ENCODE assay signal across 8 cellular contexts in the genomic region with DNA sequence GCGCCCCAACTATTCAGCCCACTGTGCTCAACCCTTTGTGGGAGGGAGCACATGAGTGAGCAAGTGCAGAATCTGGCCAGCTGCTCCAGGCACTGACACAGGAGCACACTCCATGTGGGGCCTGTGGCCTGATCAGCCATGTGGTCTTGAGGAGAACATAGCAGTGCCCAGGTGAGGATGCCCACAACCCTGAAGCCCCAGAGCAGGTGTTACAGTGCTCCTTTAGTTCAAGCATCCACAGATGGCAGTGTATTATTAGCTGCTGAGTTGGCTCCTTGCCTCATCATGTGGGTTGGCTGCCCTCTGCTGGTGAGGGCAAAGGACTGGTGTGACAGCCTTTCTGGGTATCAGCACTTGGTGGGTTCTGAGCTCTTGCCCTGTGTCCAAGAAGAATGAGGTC.
DNase-seq lines count a peak whose midpoint lies in the region; ATAC-seq and TF ChIP-seq lines count a peak whose summit lies in the region.

No MANE protein-coding gene starts in this region.

- H3K4me3 ChIP-seq in BJ (ENCODE audit: low read depth, low read length): no peak overlapping the region

- TF ChIP-seq CTCF in BJ (IDR thresholded peaks at IDR 0.05; ENCODE audit: insufficient read depth, low read depth, low read length) (peak; percentile 33), GM12872 (IDR thresholded peaks at IDR 0.05; ENCODE audit: insufficient read depth, low read depth, low read length) (peak; percentile 71)

- H3K36me3 ChIP-seq in BJ (ENCODE audit: control insufficient read depth, insufficient read depth, low read length): no peaks in the 10 kb centered on the region

- POLR2A ChIA-PET in BJ (lab: Charles Lee): no interaction called here

- CTCF ChIA-PET in BJ (lab: Yijun Ruan, JAX): no interaction called here

- no peaks in the 10 kb centered on the region for H3K27me3 ChIP-seq in BJ (ENCODE audit: control insufficient read depth, insufficient read depth, low read length)

- DNase-seq in BJ (ENCODE audit: low read depth): no peak
- peak; percentile 53 for DNase-seq in NCI-H82 treated with DMSO at 0.1 percent for 48 hours (lab: John Stamatoyannopoulos, UW; ENCODE audit: unreplicated experiment)
- peak; percentile 70 for DNase-seq in ecto neural progenitor cell (ENCODE audit: low spot score)
- peak; percentile 2 for DNase-seq in putamen (ENCODE audit: low spot score)
- DNase-seq in GF-D8 (lab: John Stamatoyannopoulos, UW): no peak
- no peak for DNase-seq in NCI-H2227 (lab: John Stamatoyannopoulos, UW; ENCODE audit: unreplicated experiment)

- ATAC-seq in HG02938 (IDR thresholded peaks at IDR 0.05; ENCODE audit: unreplicated experiment): peak; percentile 84

Comparison
In these comparisons a context has a peak if more than half of its experiments do, and no peak if none do; other contexts are left out.
1. DNase-seq: peak in NCI-H82 treated with DMSO at 0.1 percent for 48 hours (single experiment), ecto neural progenitor cell (single experiment) and putamen (single experiment); none in BJ (single experiment), GF-D8 (single experiment) and NCI-H2227 (single experiment).